ENCODE assay signal across 9 cellular contexts in genomic region chr22:23282089-23282501, GRCh38.
DNase-seq lines count a peak whose midpoint lies in the region; ATAC-seq, FAIRE-seq and TF ChIP-seq lines count a peak whose summit lies in the region.
"Had no signal": no experiment of that assay in that cellular context is flagged by ENCODE, and none has a peak within 500 bp of the region (broad histone marks: within the 10 kb centered on the region; RNA-seq: fewer than 3 reads in every experiment).

No MANE protein-coding gene starts in this region.

- peak overlapping the region in 1 of 2 experiments; percentile 6; a peak in 1 of 4 replicates for H3K9ac ChIP-seq in K562 (ENCODE audit: insufficient read depth in 1 of 2, low read depth in 2 of 2, low read length in 2 of 2)

- no peaks in the 10 kb centered on the region for H3K9me3 ChIP-seq in heart left ventricle
- H3K9me3 ChIP-seq in K562 (replicated peaks; ENCODE audit: control insufficient read depth, insufficient read depth, low read depth, low read length) = no peaks in the 10 kb centered on the region
- no peaks in the 10 kb centered on the region for H3K9me3 ChIP-seq in left lung
- no peaks in the 10 kb centered on the region for H3K9me3 ChIP-seq in vagina

- H3K27ac ChIP-seq in heart left ventricle (peak overlapping the region in 5 of 12 donors; percentile 33 to 82 (median 47)), K562 (ENCODE audit: extremely low read depth, low read depth, low read length) (no peak overlapping the region), left lung (peak overlapping the region; percentile 71 to 75), vagina (peak overlapping the region; percentile 81)

- 44 to 62% (median 55%) methylated on average over 16 of the region's 16 CpGs for WGBS in heart left ventricle, 4 donors
- WGBS in K562 (ENCODE audit: insufficient coverage, low coverage, missing lambda C conversion rate) = 63% methylated on average over 16 of the region's 16 CpGs

- H3K4me3 ChIP-seq in heart left ventricle (no peak overlapping the region), K562 (no peak overlapping the region), left lung (no peak overlapping the region), vagina (no peak overlapping the region)

- in situ Hi-C loops in K562 (cut with MboI) (no loop called here), GM13977 (cut with MboI; ENCODE audit: low pct_unique_long_range_greater_than_20kb, low sequenced_read_pairs, unreplicated experiment) (no loop called here)

- H3K4me2 ChIP-seq in K562 (ENCODE audit: insufficient read depth, low read length) = no peak overlapping the region

- POLR2A ChIA-PET in K562 (lab: Yijun Ruan, JAX) = interaction anchor here (0.6 to 6.3 kb wide), 31 partner anchors 9 to 324 kb away, joined by 3 to 207 read pairs (median 5); partner anchors contain the start of genes BCR and RAB36

- H3K79me2 ChIP-seq in K562 (ENCODE audit: control insufficient read depth, insufficient read depth, low read length) = no peaks in the 10 kb centered on the region

- no peak overlapping the region for H2AFZ ChIP-seq in K562 (ENCODE audit: low read depth, low read length)

- H3K27me3 ChIP-seq in heart left ventricle = no peaks in the 10 kb centered on the region
- no peaks in the 10 kb centered on the region for H3K27me3 ChIP-seq in K562 (ENCODE audit: control insufficient read depth in 2 of 2, insufficient read depth in 2 of 2, low read length in 2 of 2)
- no peaks in the 10 kb centered on the region for H3K27me3 ChIP-seq in left lung
- no peaks in the 10 kb centered on the region for H3K27me3 ChIP-seq in vagina

- H3K4me1 ChIP-seq in heart left ventricle (peaks cover 0 to 33% (median 19%) of the 10 kb centered on the region in 12 donors), K562 (replicated peaks in 1 of 2; ENCODE audit: control insufficient read depth in 2 of 2, insufficient read depth in 2 of 2, low read length in 2 of 2) (peaks cover 0 to 29% of the 10 kb centered on the region in 2 experiments; a peak in 2 of 5 replicates), left lung (peaks cover 23 to 44% of the 10 kb centered on the region in 2 donors), vagina (peaks cover 48% of the 10 kb centered on the region)

- TF ChIP-seq RAD21 in K562 (CRISPR knock-in tag; conservative IDR thresholded peaks at IDR 0.05 in 1 of 2, IDR thresholded peaks at IDR 0.05 in 1 of 2) = no peak

- H4K20me1 ChIP-seq in K562 (replicated peaks; ENCODE audit: control insufficient read depth, insufficient read depth, low read length) = peaks cover 81% of the 10 kb centered on the region

- TF ChIP-seq POLR2A in heart left ventricle (IDR thresholded peaks at IDR 0.05) = no peak
- TF ChIP-seq POLR2A in K562 (conservative IDR thresholded peaks at IDR 0.05) = no peak
- TF ChIP-seq POLR2A in vagina (IDR thresholded peaks at IDR 0.05) = no peak

- no TSS peak for BruUV-seq in K562 (replicated peaks; lab: Mats Ljungman, UMichigan)

- H3K36me3 ChIP-seq in heart left ventricle (peaks cover 0 to 51% (median 33%) of the 10 kb centered on the region in 9 donors), K562 (ENCODE audit: control insufficient read depth, insufficient read depth, low read length) (peaks cover 97% of the 10 kb centered on the region; the same call in 2 of the 3 replicates), left lung (peaks cover 0 to 91% of the 10 kb centered on the region in 2 donors), vagina (peaks cover 0 to 22% of the 10 kb centered on the region in 2 donors)

- peak in 4 of 5 donors; percentile 50 to 85 (median 62) for DNase-seq in heart left ventricle
- no peak for DNase-seq in Right ventricle myocardium inferior (ENCODE audit: missing footprints)
- no peak for DNase-seq in K562 (ENCODE audit: extremely low read depth in 1 of 4, low spot score in 3 of 4)
- peak; percentile 88 to 93 for DNase-seq in left lung
- peak in 1 of 2 donors; percentile 92 for DNase-seq in vagina (ENCODE audit: extremely low spot score in 2 of 2)
- no peak for DNase-seq in stimulated activated CD4-positive, alpha-beta T cell treated with anti-CD3 and anti-CD28 coated beads, Interleukin-2, amount 100 ng/mL, for 24 hours
- DNase-seq in GM13977 (ENCODE audit: low spot score) = no peak

- peak; percentile 38 to 74 (median 59) for ATAC-seq in heart left ventricle
- no peak for ATAC-seq in Right ventricle myocardium inferior
- no peak; the same call in 1 of the 3 replicates for ATAC-seq in K562
- ATAC-seq in left lung = peak; percentile 77
- ATAC-seq in GM19351 (IDR thresholded peaks at IDR 0.05; ENCODE audit: unreplicated experiment) = no peak

- peaks cover 10% of the 10 kb centered on the region for H3K9me1 ChIP-seq in K562 (ENCODE audit: control insufficient read depth, insufficient read depth, low read length)

- TF ChIP-seq CTCF in heart left ventricle (IDR thresholded peaks at IDR 0.05) (peak in 4 of 12 donors; percentile 20 to 35 (median 31)), K562 (IDR thresholded peaks at IDR 0.05 in 2 of 3, conservative IDR thresholded peaks at IDR 0.05 in 1 of 3; ENCODE audit: insufficient read depth in 2 of 3, low read depth in 1 of 3, low read length in 3 of 3) (no peak), left lung (IDR thresholded peaks at IDR 0.05) (peak in 1 of 2 donors; percentile 59), vagina (IDR thresholded peaks at IDR 0.05) (peak in 1 of 3 experiments; percentile 20), GM13977 (IDR thresholded peaks at IDR 0.05; ENCODE audit: extremely low read depth, insufficient read depth, missing control alignments) (no peak)

- no peak for FAIRE-seq in K562 (lab: Jason Lieb, UNC)
- FAIRE-seq: TTC549 had no signal

- no peak for TF ChIP-seq EP300 in K562 (IDR thresholded peaks at IDR 0.05; ENCODE audit: low read length)

- CTCF ChIA-PET in K562 (lab: Yijun Ruan, JAX; ENCODE audit: low intra/inter-chr PET ratio) = interaction anchor here (0.6 to 15.3 kb wide), 21 partner anchors 8 to 1409 kb away, joined by 3 to 800 read pairs (median 4); partner anchors contain the start of genes BCR and RSPH14

- intact Hi-C loops in heart left ventricle (cut with DNase I) = loop anchor here in 8 of 10 donors (1.0 to 10.0 kb wide), 3 partner anchors 104 to 327 kb away; no protein-coding TSS in a partner anchor
- intact Hi-C loops in Right ventricle myocardium inferior (cut with DNase I) = loop anchor here (1.0 to 5.0 kb wide), 2 partner anchors 104 to 325 kb away; no protein-coding TSS in a partner anchor
- intact Hi-C loops in K562 (cut with micrococcal nuclease) = loop anchor here (10.0 kb wide), 1 partner anchor 437 kb away; no protein-coding TSS in a partner anchor
- intact Hi-C loops in left lung (cut with DNase I) = loop anchor here in 1 of 2 donors (5.0 kb wide), 1 partner anchor 105 kb away; no protein-coding TSS in a partner anchor
- intact Hi-C loops in vagina (cut with DNase I) = no loop called here

TF ChIP-seq in K562, 482 proteins besides CTCF, POLR2A, EP300 and RAD21 (continues in another document):
- TF ChIP-seq GTF2F1 (IDR thresholded peaks at IDR 0.05; ENCODE audit: low read depth, low read length) = peak; percentile 7; the same call in 1 of the 2 replicates
- TF ChIP-seq ZEB2 (IDR thresholded peaks at IDR 0.05) = no peak
- TF ChIP-seq ZNF589 (CRISPR knock-in tag; IDR thresholded peaks at IDR 0.05; ENCODE audit: low read depth) = no peak
- TF ChIP-seq BRF1 (IDR thresholded peaks at IDR 0.05; ENCODE audit: borderline replicate concordance, extremely low read depth, insufficient read length) = no peak
- peak; percentile 12 for TF ChIP-seq SP2 (IDR thresholded peaks at IDR 0.05; ENCODE audit: extremely low read depth, low read depth, low read length, poor library complexity, severe bottlenecking)
- no peak for TF ChIP-seq ATF1 (CRISPR knock-in tag; IDR thresholded peaks at IDR 0.05)
- TF ChIP-seq ATF1 (tag; IDR thresholded peaks at IDR 0.05) = no peak
- 0 out of 2 replicates have a peak, but pooled peaks have one; percentile 47 for TF ChIP-seq E2F1 (CRISPR knock-in tag; IDR thresholded peaks at IDR 0.05)
- no peak for TF ChIP-seq NFE2 (IDR thresholded peaks at IDR 0.05; ENCODE audit: low read depth)
- peak in 1 of 2 experiments; percentile 6; a peak in 1 of 4 replicates for TF ChIP-seq TBL1XR1 (IDR thresholded peaks at IDR 0.05; ENCODE audit: low read length in 2 of 2)
- peak in 1 of 2 experiments; percentile 73; a peak in 2 of 4 replicates for TF ChIP-seq MLX (CRISPR knock-in tag; conservative IDR thresholded peaks at IDR 0.05)
- TF ChIP-seq E2F6 (IDR thresholded peaks at IDR 0.05; ENCODE audit: borderline replicate concordance in 1 of 2, extremely low read depth in 1 of 2, insufficient read depth in 1 of 2, insufficient read length in 1 of 2, low read depth in 1 of 2, low read length in 1 of 2, poor library complexity in 1 of 2, severe bottlenecking in 1 of 2) = peak in 1 of 2 experiments; percentile 22
- TF ChIP-seq POLR2AphosphoS2 (IDR thresholded peaks at IDR 0.05; ENCODE audit: low read length) = 0 out of 2 replicates have a peak, but pooled peaks have one; percentile 13

Comparison
In these comparisons a context has a peak if more than half of its experiments do, and no peak if none do; other contexts are left out.
1. ATAC-seq: peak in heart left ventricle (4 of 4) and left lung (single experiment); none in Right ventricle myocardium inferior (single experiment), K562 (single experiment) and GM19351 (single experiment).
2. DNase-seq: peak in heart left ventricle (4 of 5) and left lung (2 of 2); none in Right ventricle myocardium inferior (single experiment), K562 (0 of 4), stimulated activated CD4-positive, alpha-beta T cell treated with anti-CD3 and anti-CD28 coated beads, Interleukin-2, amount 100 ng/mL, for 24 hours (0 of 2) and GM13977 (single experiment).